ENCODE assay signal across 14 cellular contexts in the genomic region with DNA sequence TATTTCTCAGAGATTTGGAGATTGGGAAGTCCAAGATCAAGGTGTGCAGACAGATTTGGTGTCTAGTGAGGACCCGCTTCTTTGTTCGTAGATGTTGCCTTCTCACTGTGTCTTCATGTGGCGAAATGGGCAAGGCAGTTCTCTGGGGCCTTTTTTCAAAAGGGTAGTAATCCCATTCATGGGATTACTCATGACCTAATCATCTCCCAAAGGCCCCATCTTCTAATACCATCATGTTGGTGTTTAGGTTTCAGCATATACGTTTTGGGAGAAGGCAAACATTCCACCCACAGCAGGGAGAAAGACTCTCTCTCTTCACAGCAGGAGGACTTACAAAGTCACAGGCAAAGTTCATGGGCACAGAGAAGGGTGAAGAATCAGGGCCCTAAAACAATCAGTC.
DNase-seq lines count a peak whose midpoint lies in the region; ATAC-seq and TF ChIP-seq lines count a peak whose summit lies in the region.
"Had no signal": no experiment of that assay in that cellular context is flagged by ENCODE, and none has a peak within 500 bp of the region (broad histone marks: within the 10 kb centered on the region; RNA-seq: fewer than 3 reads in every experiment).

No MANE protein-coding gene starts in this region.

- CTCF ChIA-PET in IMR-90 (lab: Yijun Ruan, JAX), result no interaction called here

- H3K4me1 Mint-ChIP-seq in brain, result peaks cover 19% of the 10 kb centered on the region
- H3K4me1 Mint-ChIP-seq: CD4-positive, alpha-beta memory T cell; IgD-negative memory B cell had no signal

- BruUV-seq in IMR-90 (replicated peaks; lab: Mats Ljungman, UMichigan), result no TSS peak

- no peak overlapping the region for H3K9ac ChIP-seq in IMR-90 (ENCODE audit: low read depth, low read length)
- H3K9ac ChIP-seq: BLaER1 had no signal

- H3K27me3 ChIP-seq in IMR-90 (ENCODE audit: control insufficient read depth, insufficient read depth, low read length) (peaks cover 8% of the 10 kb centered on the region; the same call in 1 of the 2 replicates), thymus (ENCODE audit: control insufficient read depth, insufficient read depth) (no peaks in the 10 kb centered on the region)
- H3K27me3 ChIP-seq: BLaER1 had no signal

- no peak overlapping the region for H2AFZ ChIP-seq in IMR-90 (replicated peaks; ENCODE audit: low read length, poor library complexity)

- no peak overlapping the region for H3K56ac ChIP-seq in IMR-90 (ENCODE audit: extremely low read depth, insufficient read depth, low read length)

- TF ChIP-seq RAD21 in IMR-90 (IDR thresholded peaks at IDR 0.05; ENCODE audit: low read length), result no peak

- no peaks in the 10 kb centered on the region for H3K9me1 ChIP-seq in IMR-90 (ENCODE audit: insufficient read depth, low read length)

- H3K14ac ChIP-seq in IMR-90 (replicated peaks; ENCODE audit: low read depth, low read length), result no peak overlapping the region

- H4K91ac ChIP-seq in IMR-90 (ENCODE audit: insufficient read depth, low read depth, low read length), result 0 out of 2 replicates have a peak overlapping the region, but pooled peaks have one; percentile 24

- H4K8ac ChIP-seq in IMR-90 (ENCODE audit: low read depth in 2 of 2, low read length in 2 of 2), result no peak overlapping the region

- no peak for TF ChIP-seq CTCF in IMR-90 (conservative IDR thresholded peaks at IDR 0.05; ENCODE audit: low read depth, low read length)
- TF ChIP-seq CTCF in brain (conservative IDR thresholded peaks at IDR 0.05), result no peak

- H3K79me1 ChIP-seq in IMR-90 (ENCODE audit: low read depth in 1 of 2, low read length in 2 of 2), result no peaks in the 10 kb centered on the region

- POLR2A ChIA-PET in IMR-90 (lab: Charles Lee; ENCODE audit: unreplicated experiment), result no interaction called here

- no peak overlapping the region for H2BK15ac ChIP-seq in IMR-90 (ENCODE audit: low read depth, low read length)

- no peak overlapping the region for H4K5ac ChIP-seq in IMR-90 (ENCODE audit: low read depth, low read length)

- no peak overlapping the region for H3K4ac ChIP-seq in IMR-90 (ENCODE audit: low read depth, low read length)

- DNase-seq in IMR-90 (no peak), NCI-H82 treated with DMSO at 0.1 percent for 48 hours (lab: John Stamatoyannopoulos, UW; ENCODE audit: unreplicated experiment) (peak; percentile 28)
- DNase-seq: CD4-positive, alpha-beta memory T cell; GF-D8; H9; KBM-7 had no signal

- peak overlapping the region in 3 of 5 experiments; percentile 79 to 89 (median 80) for H3K27ac Mint-ChIP-seq in brain
- H3K27ac Mint-ChIP-seq: H9, IgD-negative memory B cell had no signal

- ATAC-seq in IMR-90 (ENCODE audit: low read depth) (peak; percentile 70), HG02938 (IDR thresholded peaks at IDR 0.05; ENCODE audit: unreplicated experiment) (no peak), HG03108 (IDR thresholded peaks at IDR 0.05; ENCODE audit: unreplicated experiment) (no peak), GM21529 (IDR thresholded peaks at IDR 0.05; ENCODE audit: unreplicated experiment) (no peak)

- no CpG with 5 or more reads among the region's 4 CpGs for WGBS in IMR-90 (ENCODE audit: extremely low coverage in 2 of 2, insufficient read length in 1 of 2), 2 experiments
- WGBS in thymus, result 96% methylated on average over 4 of the region's 4 CpGs

- intact Hi-C loops in IMR-90 (cut with micrococcal nuclease), result no loop called here

- peaks cover 6% of the 10 kb centered on the region for H3K36me3 Mint-ChIP-seq in brain

- no peaks in the 10 kb centered on the region for H3K36me3 ChIP-seq in IMR-90 (ENCODE audit: control insufficient read depth, insufficient read depth, low read length)
- H3K36me3 ChIP-seq in thymus (ENCODE audit: control insufficient read depth, insufficient read depth), result no peaks in the 10 kb centered on the region
- H3K36me3 ChIP-seq: BLaER1 had no signal

- H4K20me1 ChIP-seq in IMR-90 (ENCODE audit: insufficient read depth, low read length), result no peaks in the 10 kb centered on the region
- H4K20me1 ChIP-seq: BLaER1 had no signal

- no peak overlapping the region for H2BK120ac ChIP-seq in IMR-90 (ENCODE audit: low read depth, low read length)

- H3K4me3 ChIP-seq in IMR-90 (ENCODE audit: insufficient read depth, low read depth, low read length), result no peak overlapping the region
- no peak overlapping the region for H3K4me3 ChIP-seq in thymus (ENCODE audit: low read length)
- H3K4me3 ChIP-seq: BLaER1 had no signal

- no peak overlapping the region for H3K23ac ChIP-seq in IMR-90 (ENCODE audit: low read depth, low read length)

- H2BK20ac ChIP-seq in IMR-90 (ENCODE audit: low read depth, low read length), result peak overlapping the region; percentile 12; the same call in 1 of the 2 replicates

- no peak overlapping the region for H2AK9ac ChIP-seq in IMR-90 (replicated peaks; ENCODE audit: low read depth, low read length, poor library complexity)

- H2AK5ac ChIP-seq in IMR-90 (ENCODE audit: low read depth, low read length), result no peak overlapping the region

- peaks cover 15% of the 10 kb centered on the region for H3K27me3 Mint-ChIP-seq in brain
- H3K27me3 Mint-ChIP-seq: CD4-positive, alpha-beta memory T cell had no signal

- no peak for TF ChIP-seq POLR2A in IMR-90 (IDR thresholded peaks at IDR 0.05; ENCODE audit: low read depth, low read length)

- H3K9me3 ChIP-seq in IMR-90 (ENCODE audit: control insufficient read depth, insufficient read depth, low read length) (peaks cover 9% of the 10 kb centered on the region), thymus (ENCODE audit: control insufficient read depth) (peaks cover 3% of the 10 kb centered on the region)

- no peaks in the 10 kb centered on the region; the same call in 1 of the 2 replicates for H3K4me1 ChIP-seq in IMR-90 (ENCODE audit: control insufficient read depth, insufficient read depth, low read length)
- H3K4me1 ChIP-seq in thymus (ENCODE audit: control insufficient read depth, insufficient read depth, low read length), result no peaks in the 10 kb centered on the region
- H3K4me1 ChIP-seq: BLaER1 had no signal

- H3K27ac ChIP-seq in IMR-90 (ENCODE audit: insufficient read depth, low read length), result peak overlapping the region; percentile 15; the same call in 1 of the 2 replicates
- H3K27ac ChIP-seq in thymus (ENCODE audit: low read depth), result peak overlapping the region; percentile 25
- H3K27ac ChIP-seq: BLaER1 had no signal

- no peak overlapping the region for H3K18ac ChIP-seq in IMR-90 (ENCODE audit: low read depth, low read length)

- H3K4me3 Mint-ChIP-seq in brain, result no peak overlapping the region
- H3K4me3 Mint-ChIP-seq: CD14-positive monocyte; CD4-positive, alpha-beta memory T cell; H9; IgD-negative memory B cell had no signal

- dilution Hi-C loops in IMR-90 (cut with HindIII; ENCODE audit: low sequenced_read_pairs, unreplicated experiment), result no loop called here

- H2BK5ac ChIP-seq in IMR-90 (ENCODE audit: low read depth, low read length, poor library complexity, severe bottlenecking), result peak overlapping the region; percentile 47

- in situ Hi-C loops in IMR-90 (cut with MboI; ENCODE audit: low sequenced_read_pairs), result no loop called here

- 0 out of 2 replicates have a peak overlapping the region, but pooled peaks have one; percentile 20 for H3K4me2 ChIP-seq in IMR-90 (ENCODE audit: low read depth, low read length)
- H3K4me2 ChIP-seq: BLaER1 had no signal

- peaks cover 14 to 65% (median 26%) of the 10 kb centered on the region in 5 experiments for H3K9me3 Mint-ChIP-seq in brain

TF ChIP-seq in IMR-90, 13 proteins besides CTCF, POLR2A, EP300 and RAD21:
- no peak for TF ChIP-seq CEBPB (IDR thresholded peaks at IDR 0.05; ENCODE audit: low read depth, low read length)
- TF ChIP-seq NFE2L2 (IDR thresholded peaks at IDR 0.05; ENCODE audit: low read depth, low read length), result no peak
- TF ChIP-seq RCOR1 (IDR thresholded peaks at IDR 0.05; ENCODE audit: insufficient replicate concordance, low read length), result no peak
- no peak for TF ChIP-seq MXI1 (IDR thresholded peaks at IDR 0.05; ENCODE audit: borderline replicate concordance, low read depth, low read length)
- TF ChIP-seq CHD1 (IDR thresholded peaks at IDR 0.05; ENCODE audit: low read depth, low read length), result no peak
- TF ChIP-seq SMC3 (IDR thresholded peaks at IDR 0.05; ENCODE audit: low read depth, low read length), result no peak
- no peak for TF ChIP-seq ELK1 (IDR thresholded peaks at IDR 0.05; ENCODE audit: borderline replicate concordance, low read depth, low read length)
- no peak for TF ChIP-seq MAFK (IDR thresholded peaks at IDR 0.05; ENCODE audit: low read depth, low read length)
- TF ChIP-seq RFX5 (IDR thresholded peaks at IDR 0.05; ENCODE audit: low read depth, low read length), result no peak
- TF ChIP-seq USF2 (IDR thresholded peaks at IDR 0.05; ENCODE audit: low read depth, low read length), result no peak
- TF ChIP-seq BHLHE40 (IDR thresholded peaks at IDR 0.05; ENCODE audit: low read depth, low read length), result no peak
- TF ChIP-seq FOS (IDR thresholded peaks at IDR 0.05; ENCODE audit: low read depth, low read length), result no peak
- TF ChIP-seq MAZ (IDR thresholded peaks at IDR 0.05; ENCODE audit: borderline replicate concordance, low read depth, low read length), result no peak
TF ChIP-seq in IMR-90: peak in this region for 0.
